In the genomic region with DNA sequence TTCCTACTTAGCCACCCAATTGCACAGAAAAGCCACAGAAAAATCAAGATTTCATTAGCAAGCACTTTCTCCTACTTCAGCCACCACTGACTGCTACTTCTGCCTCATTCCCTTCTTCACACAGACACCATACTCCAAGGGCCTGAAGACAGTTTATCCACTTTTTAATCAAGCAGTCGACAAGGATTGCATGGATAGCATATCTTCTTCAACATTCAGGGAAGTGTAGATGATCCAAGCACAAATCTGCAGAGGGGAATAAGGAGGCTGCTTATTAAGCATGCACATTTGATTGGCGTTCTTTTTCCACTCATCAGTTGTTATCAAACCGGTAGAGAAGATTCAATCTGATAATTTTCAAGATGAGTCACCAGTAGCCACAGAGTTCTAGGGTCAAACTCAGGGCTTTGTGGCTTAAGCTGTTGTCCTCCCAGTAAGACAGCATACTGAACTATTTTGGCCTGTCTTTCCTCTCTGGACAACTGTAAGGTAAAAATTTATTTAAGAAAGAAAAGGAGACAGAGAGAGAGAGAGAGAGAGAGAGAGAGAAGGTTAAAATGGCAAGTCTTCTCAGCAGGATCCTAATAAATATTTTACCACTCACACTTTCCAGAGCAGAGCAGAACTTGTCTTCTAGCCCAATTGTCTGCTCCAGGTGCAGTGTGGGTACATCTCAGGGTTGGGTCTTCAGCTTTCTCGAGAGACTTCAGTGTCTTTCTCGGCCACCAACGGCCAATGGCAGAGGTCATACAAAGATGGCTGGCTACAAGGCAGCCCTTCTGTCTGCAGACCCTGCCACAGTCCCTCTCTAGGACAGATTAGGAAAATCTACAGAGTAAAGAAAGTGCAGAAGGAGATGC, we compare ENCODE assay signal across 9 cellular contexts.
DNase-seq lines count a peak whose midpoint lies in the region; ATAC-seq and TF ChIP-seq lines count a peak whose summit lies in the region.
"Had no signal": no experiment of that assay in that cellular context is flagged by ENCODE, and none has a peak within 500 bp of the region (broad histone marks: within the 10 kb centered on the region; RNA-seq: fewer than 3 reads in every experiment).

No MANE protein-coding gene starts in this region.

- BruUV-seq in HCT116 (replicated peaks; lab: Mats Ljungman, UMichigan): no TSS peak

- peak; percentile 18 for DNase-seq in HCT116 (ENCODE audit: low read depth, low spot score)
- peak; percentile 62 for DNase-seq in MV-4-11 (lab: John Stamatoyannopoulos, UW)
- no peak for DNase-seq in foreskin keratinocyte
- DNase-seq in HK-2 (ENCODE audit: unreplicated experiment): no peak
- DNase-seq in islet precursor cell: no peak
- DNase-seq in HuH-7 (ENCODE audit: low spot score): no peak
- DNase-seq in type B pancreatic cell (ENCODE audit: extremely low spot score, unreplicated experiment): no peak

- no peaks in the 10 kb centered on the region for H3K9me2 ChIP-seq in HCT116 (ENCODE audit: insufficient read depth)

- H3K4me1 ChIP-seq in HCT116 (ENCODE audit: control insufficient read depth in 1 of 2, insufficient read depth in 2 of 2, low read length in 2 of 2): peaks cover 12 to 30% of the 10 kb centered on the region in 2 experiments
- no peaks in the 10 kb centered on the region for H3K4me1 ChIP-seq in foreskin keratinocyte

- RAD21 ChIA-PET in HCT116 (lab: Charles Lee; ENCODE audit: low non-redundant PET in 1 of 2, low total read pairs in 2 of 2, uncharacterized antibody in 2 of 2, unreplicated experiment in 2 of 2): no interaction called here

- POLR2A ChIA-PET in HCT116 (lab: Charles Lee): no interaction called here

- TF ChIP-seq POLR2A in HCT116 (IDR thresholded peaks at IDR 0.05; ENCODE audit: borderline replicate concordance, extremely low read depth, insufficient read depth, insufficient read length): no peak

- no peak overlapping the region for H3K4me3 Mint-ChIP-seq in type B pancreatic cell

- ATAC-seq in GM18519 (IDR thresholded peaks at IDR 0.05; ENCODE audit: low FRiP score, unreplicated experiment) (peak; percentile 88), HCT116 (peak; percentile 74), foreskin keratinocyte (peak; percentile 41)

- no peaks in the 10 kb centered on the region for H3K36me3 Mint-ChIP-seq in type B pancreatic cell

- H2AFZ ChIP-seq in HCT116 (ENCODE audit: low read depth, low read length, poor library complexity, severe bottlenecking): peak overlapping the region; percentile 57

- no peak for TF ChIP-seq CTCF in HCT116 (IDR thresholded peaks at IDR 0.05 in 2 of 3, conservative IDR thresholded peaks at IDR 0.05 in 1 of 3; ENCODE audit: borderline replicate concordance in 1 of 3, insufficient read depth in 1 of 3, low read depth in 2 of 3, low read length in 2 of 3)
- TF ChIP-seq CTCF in foreskin keratinocyte (conservative IDR thresholded peaks at IDR 0.05): no peak
- no peak for TF ChIP-seq CTCF in type B pancreatic cell (conservative IDR thresholded peaks at IDR 0.05)

- intact Hi-C loops in HCT116 (cut with micrococcal nuclease): no loop called here

- no peaks in the 10 kb centered on the region for H4K20me1 ChIP-seq in HCT116 (ENCODE audit: insufficient read depth)

- no peaks in the 10 kb centered on the region for H3K27me3 Mint-ChIP-seq in type B pancreatic cell

- H3K27ac Mint-ChIP-seq in type B pancreatic cell: no peak overlapping the region

- no peak overlapping the region for H3K4me3 ChIP-seq in HCT116 (replicated peaks in 1 of 2; ENCODE audit: low read depth in 1 of 2, low read length in 2 of 2)
- H3K4me3 ChIP-seq: SK-N-MC had no signal

- peak overlapping the region; percentile 61 for H3K4me2 ChIP-seq in HCT116 (ENCODE audit: low read length)

- CTCF ChIA-PET in HCT116 (lab: Charles Lee): no interaction called here

- TF ChIP-seq RAD21 in HCT116 (IDR thresholded peaks at IDR 0.05; ENCODE audit: low read depth): no peak

- H3K27me3 ChIP-seq in HCT116 (ENCODE audit: insufficient read depth, low read length) (no peaks in the 10 kb centered on the region), foreskin keratinocyte (no peaks in the 10 kb centered on the region)

- peaks cover 25% of the 10 kb centered on the region for H3K4me1 Mint-ChIP-seq in type B pancreatic cell (ENCODE audit: unreplicated experiment)

- no peak overlapping the region for H3K9ac ChIP-seq in HCT116 (ENCODE audit: low read length)

- no peaks in the 10 kb centered on the region for H3K9me3 ChIP-seq in HCT116 (ENCODE audit: control insufficient read depth in 1 of 2, insufficient read depth in 1 of 2, low read depth in 1 of 2, low read length in 2 of 2)

- H3K36me3 ChIP-seq in HCT116 (ENCODE audit: control insufficient read depth in 1 of 2, insufficient read depth in 2 of 2, low read length in 2 of 2): no peaks in the 10 kb centered on the region

- no peaks in the 10 kb centered on the region for H3K79me2 ChIP-seq in HCT116 (ENCODE audit: insufficient read depth, low read length)

- H3K9me3 Mint-ChIP-seq in type B pancreatic cell: no peaks in the 10 kb centered on the region

- H3K27ac ChIP-seq in HCT116 (ENCODE audit: low read depth, low read length): no peak overlapping the region
- H3K27ac ChIP-seq in foreskin keratinocyte: no peak overlapping the region
- H3K27ac ChIP-seq: SK-N-MC had no signal

TF ChIP-seq in HCT116, 20 proteins besides CTCF, POLR2A, EP300 and RAD21:
- TF ChIP-seq CBX3 (IDR thresholded peaks at IDR 0.05; ENCODE audit: low read depth) (0 out of 2 replicates have a peak, but pooled peaks have one; percentile 29), JUND (IDR thresholded peaks at IDR 0.05) (peak; percentile 63; the same call in 1 of the 2 replicates), SP1 (IDR thresholded peaks at IDR 0.05; ENCODE audit: low read depth) (peak; percentile 46), ZNF274 (IDR thresholded peaks at IDR 0.05; ENCODE audit: low read depth, low read length) (no peak), FOSL1 (IDR thresholded peaks at IDR 0.05; ENCODE audit: low read depth) (peak; percentile 65)

Comparison
In these comparisons a context has a peak if more than half of its experiments do, and no peak if none do; other contexts are left out.
1. DNase-seq: peak in HCT116 (single experiment) and MV-4-11 (single experiment); none in foreskin keratinocyte (0 of 2), HK-2 (single experiment), islet precursor cell (single experiment), HuH-7 (single experiment) and type B pancreatic cell (single experiment).
2. Peak in every context shown above with its lines, with median percentiles within 50 percentile points of each other: ATAC-seq.